Comparison of ENCODE assay signal across 9 cellular contexts in the genomic region with DNA sequence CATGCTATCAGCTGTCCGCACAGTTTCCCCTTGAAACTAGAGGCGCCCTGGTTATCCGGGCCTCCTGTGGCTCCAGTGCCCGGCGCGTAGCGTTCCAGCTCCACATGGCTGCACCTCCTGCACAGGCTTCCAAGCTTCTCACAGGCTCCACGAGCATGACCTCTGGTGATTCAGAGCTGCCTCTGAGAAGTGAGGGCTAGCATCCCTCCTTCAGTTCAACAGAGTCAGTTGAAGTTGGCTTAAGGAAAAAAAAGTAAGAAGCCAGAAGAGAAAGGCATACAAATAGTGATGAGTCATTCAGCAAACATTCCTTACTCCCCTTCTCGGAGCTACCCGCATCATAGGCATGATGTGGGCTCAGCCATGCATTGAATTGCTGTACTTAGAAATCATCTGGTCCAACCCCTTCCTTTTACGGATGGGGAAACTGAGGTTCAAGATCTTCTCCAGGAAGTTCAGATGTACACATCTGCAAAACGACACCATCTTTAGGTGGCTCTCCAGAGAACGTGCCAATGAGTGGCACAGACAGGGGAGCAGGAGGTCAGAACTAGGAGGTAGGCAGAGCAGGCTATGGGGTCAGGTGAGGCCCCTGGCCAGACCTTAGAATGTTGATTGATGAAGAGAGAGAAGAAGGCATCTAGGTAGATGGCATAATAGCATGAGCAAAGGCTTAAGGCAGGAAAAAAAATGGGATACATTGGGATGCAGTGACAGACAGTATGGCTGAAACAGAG.
DNase-seq lines count a peak whose midpoint lies in the region; ATAC-seq, FAIRE-seq and TF ChIP-seq lines count a peak whose summit lies in the region.
"Had no signal": no experiment of that assay in that cellular context is flagged by ENCODE, and none has a peak within 500 bp of the region (broad histone marks: within the 10 kb centered on the region; RNA-seq: fewer than 3 reads in every experiment).

No MANE protein-coding gene starts in this region.

- no peak for TF ChIP-seq POLR2A in GM12892 (IDR thresholded peaks at IDR 0.05; ENCODE audit: low read depth, low read length)

- H3K79me2 ChIP-seq in mammary epithelial cell (ENCODE audit: insufficient read depth, low read length) = no peaks in the 10 kb centered on the region

- H3K27ac Mint-ChIP-seq in effector memory CD8-positive, alpha-beta T cell = no peak overlapping the region

- peaks cover 3 to 25% of the 10 kb centered on the region in 2 donors for H3K4me1 Mint-ChIP-seq in effector memory CD8-positive, alpha-beta T cell (ENCODE audit: low read depth in 2 of 2)

- no peaks in the 10 kb centered on the region for H3K36me3 Mint-ChIP-seq in effector memory CD8-positive, alpha-beta T cell (ENCODE audit: insufficient read depth)

- no peaks in the 10 kb centered on the region for H3K36me3 ChIP-seq in mammary epithelial cell (ENCODE audit: insufficient read depth, low read length)

- peak; percentile 66 for DNase-seq in AG09309 (ENCODE audit: low read depth)
- peak; percentile 98 for DNase-seq in HT1080 (ENCODE audit: low read depth)
- DNase-seq in mammary epithelial cell = peak; percentile 26
- DNase-seq in left kidney (ENCODE audit: low read depth, low spot score) = peak; percentile 51
- DNase-seq in effector memory CD8-positive, alpha-beta T cell = no peak
- DNase-seq in GM12892 (ENCODE audit: insufficient read length) = no peak
- no peak for DNase-seq in Ammon's horn (ENCODE audit: low spot score)
- DNase-seq: stimulated activated CD4-positive, alpha-beta T cell treated with anti-CD3 and anti-CD28 coated beads, Interleukin-4, amount 100 ng/mL, for 1 hour had no signal

- H3K9me3 ChIP-seq in mammary epithelial cell (replicated peaks; ENCODE audit: insufficient read depth, low read length) = no peaks in the 10 kb centered on the region

- dilution Hi-C loops in mammary epithelial cell (cut with HindIII; ENCODE audit: low sequenced_read_pairs) = no loop called here

- no peaks in the 10 kb centered on the region for H3K27me3 ChIP-seq in mammary epithelial cell (ENCODE audit: insufficient read depth, low read length)

- H3K9ac ChIP-seq in mammary epithelial cell (ENCODE audit: insufficient read depth, low read length) = no peak overlapping the region

- H3K9me3 Mint-ChIP-seq in effector memory CD8-positive, alpha-beta T cell = no peaks in the 10 kb centered on the region

- H3K27ac ChIP-seq in mammary epithelial cell (ENCODE audit: insufficient read depth, low read depth, low read length) = no peak overlapping the region

- H3K4me2 ChIP-seq in mammary epithelial cell (ENCODE audit: insufficient read depth, low read depth, low read length) = no peak overlapping the region

- no peak overlapping the region for H3K4me3 Mint-ChIP-seq in effector memory CD8-positive, alpha-beta T cell

- H2AFZ ChIP-seq in mammary epithelial cell (ENCODE audit: low read depth, low read length) = no peak overlapping the region

- H3K4me1 ChIP-seq in mammary epithelial cell (ENCODE audit: insufficient read depth, low read length) = no peaks in the 10 kb centered on the region

- H4K20me1 ChIP-seq in mammary epithelial cell (ENCODE audit: insufficient read depth, low read length) = no peaks in the 10 kb centered on the region

- intact Hi-C loops in mammary epithelial cell (cut with micrococcal nuclease) = loop anchor here (10.0 kb wide), 4 partner anchors 147 to 473 kb away; a partner anchor contains a TSS

- ATAC-seq in effector memory CD8-positive, alpha-beta T cell (replicated peaks) = no peak
- ATAC-seq in HG02938 (IDR thresholded peaks at IDR 0.05; ENCODE audit: unreplicated experiment) = no peak

- no peak for FAIRE-seq in GM12892 (lab: Jason Lieb, UNC)

- no TSS peak for BruUV-seq in mammary epithelial cell (replicated peaks; lab: Mats Ljungman, UMichigan)

- H3K4me3 ChIP-seq in AG09309 (ENCODE audit: control insufficient read depth, low read depth, low read length) = no peak overlapping the region
- no peak overlapping the region for H3K4me3 ChIP-seq in mammary epithelial cell (replicated peaks in 1 of 3; ENCODE audit: insufficient read depth in 1 of 3, low read depth in 2 of 3, low read length in 3 of 3)

- CTCF ChIA-PET in mammary epithelial cell (lab: Charles Lee; ENCODE audit: low non-redundant PET) = no interaction called here

- peaks cover under 1 to 62% of the 10 kb centered on the region in 2 donors for H3K27me3 Mint-ChIP-seq in effector memory CD8-positive, alpha-beta T cell

- in situ Hi-C loops in mammary epithelial cell (cut with MboI; ENCODE audit: low sequenced_read_pairs in 2 of 2) = loop anchor here in 1 of 2 donors (25.0 kb wide), 1 partner anchor 295 kb away; a partner anchor contains a TSS

- TF ChIP-seq CTCF in AG09309 (IDR thresholded peaks at IDR 0.05; ENCODE audit: control insufficient read depth, insufficient read depth, low read depth, low read length, missing control alignments) (no peak), mammary epithelial cell (conservative IDR thresholded peaks at IDR 0.05 in 1 of 2, IDR thresholded peaks at IDR 0.05 in 1 of 2; ENCODE audit: extremely low read depth in 1 of 2, insufficient read depth in 1 of 2, low read depth in 1 of 2, low read length in 2 of 2) (no peak)

- WGBS in mammary epithelial cell (ENCODE audit: low coverage, missing lambda C conversion rate) = 72% methylated on average over 12 of the region's 13 CpGs

Comparison
In these comparisons a context has a peak if more than half of its experiments do, and no peak if none do; other contexts are left out.
1. DNase-seq: peak in AG09309 (single experiment), HT1080 (single experiment), mammary epithelial cell (single experiment) and left kidney (single experiment); none in effector memory CD8-positive, alpha-beta T cell (0 of 3), GM12892 (single experiment) and Ammon's horn (single experiment).